Comparison of ENCODE assay signal across 20 cellular contexts in the genomic region with DNA sequence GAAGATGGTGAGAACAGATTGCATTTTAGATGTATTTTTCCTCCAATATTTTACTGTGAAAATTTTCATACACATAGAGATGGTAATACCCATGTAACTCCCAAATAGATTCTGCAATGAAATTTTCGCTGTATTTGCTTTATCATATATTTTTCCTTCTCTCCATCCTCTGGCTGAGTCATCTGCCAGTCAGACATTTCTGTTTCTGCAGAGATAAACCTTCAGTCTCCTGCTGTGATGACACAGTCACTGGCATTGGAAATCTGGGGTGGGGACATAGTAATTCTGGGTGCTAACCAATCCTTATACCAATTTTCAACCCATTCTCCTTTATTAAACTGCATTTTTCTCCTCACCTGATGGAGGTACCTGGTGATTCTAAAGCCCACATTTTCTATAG. TPM values are rescaled to one million over a fixed set of nuclear protein-coding genes. Genes with fewer than 3 reads are reported as not detected.
A peak's percentile ranks its signal among the peaks of the same experiment; 100 is the strongest.
DNase-seq lines count a peak whose midpoint lies in the region; ATAC-seq, FAIRE-seq and TF ChIP-seq lines count a peak whose summit lies in the region.
"Had no signal": no experiment of that assay in that cellular context is flagged by ENCODE, and none has a peak within 500 bp of the region (broad histone marks: within the 10 kb centered on the region; RNA-seq: fewer than 3 reads in every experiment).

No MANE protein-coding gene starts in this region.

- 0 out of 2 replicates have a peak, but pooled peaks cover 4% of the 10 kb centered on the region for H3K27me3 ChIP-seq in GM23248 (replicated peaks; ENCODE audit: insufficient read depth)
- no peaks in the 10 kb centered on the region for H3K27me3 ChIP-seq in astrocyte (ENCODE audit: insufficient read depth, low read length)
- H3K27me3 ChIP-seq in neural cell (ENCODE audit: insufficient read depth, low read depth, low read length), result no peaks in the 10 kb centered on the region
- H3K27me3 ChIP-seq: SJSA1 had no signal

- H3K4me2 ChIP-seq in GM23248 (ENCODE audit: unreplicated experiment) (no peak overlapping the region), astrocyte (ENCODE audit: low read length) (peak overlapping the region; percentile 43), neural cell (ENCODE audit: low read length) (no peak overlapping the region)
- H3K4me2 ChIP-seq: GM23338 had no signal

- no peaks in the 10 kb centered on the region for H3K9me3 Mint-ChIP-seq in astrocyte (ENCODE audit: unreplicated experiment)
- H3K9me3 Mint-ChIP-seq in activated naive CD8-positive, alpha-beta T cell treated with anti-CD3 and anti-CD28 coated beads, Interleukin-2, amount 50 U/mL, for 24 hours, result no peaks in the 10 kb centered on the region
- H3K9me3 Mint-ChIP-seq: CD8-positive, alpha-beta T cell; GM23338 had no signal

- H3K27ac Mint-ChIP-seq in astrocyte (ENCODE audit: unreplicated experiment), result no peak overlapping the region
- H3K27ac Mint-ChIP-seq in activated naive CD8-positive, alpha-beta T cell treated with anti-CD3 and anti-CD28 coated beads, Interleukin-2, amount 50 U/mL, for 24 hours, result no peak overlapping the region
- H3K27ac Mint-ChIP-seq: CD8-positive, alpha-beta T cell; GM23338 had no signal

- H4K20me1 ChIP-seq in GM23248 (ENCODE audit: insufficient read depth) (no peaks in the 10 kb centered on the region), astrocyte (ENCODE audit: insufficient read depth, low read length) (no peaks in the 10 kb centered on the region), neural cell (ENCODE audit: insufficient read depth) (no peaks in the 10 kb centered on the region)

- FAIRE-seq in astrocyte (lab: Jason Lieb, UNC), result no peak
- FAIRE-seq: D721Med, GM12891 had no signal

- ATAC-seq in HG02678 (IDR thresholded peaks at IDR 0.05; ENCODE audit: unreplicated experiment), result no peak
- ATAC-seq in activated naive CD8-positive, alpha-beta T cell treated with anti-CD3 and anti-CD28 coated beads, Interleukin-2, amount 50 U/mL, for 24 hours, result no peak
- ATAC-seq: CD8-positive, alpha-beta T cell; GM23338 had no signal

- in situ Hi-C loops in GM23248 (cut with MboI), result no loop called here

- TF ChIP-seq RAD21 in neural cell (conservative IDR thresholded peaks at IDR 0.05), result no peak

- DNase-seq in GM23248 (peak; percentile 15), NCI-H69 (lab: John Stamatoyannopoulos, UW) (peak; percentile 7), astrocyte (ENCODE audit: low read depth) (no peak), NCI-H526 treated with DMSO at 0.1 percent for 48 hours (lab: John Stamatoyannopoulos, UW) (no peak)
- no peak for DNase-seq in activated naive CD8-positive, alpha-beta T cell treated with anti-CD3 and anti-CD28 coated beads, Interleukin-2, amount 50 U/mL, for 24 hours
- DNase-seq: CD8-positive, alpha-beta T cell; DMS79; GDM1; Karpas-422; NCI-H1105 treated with DMSO at 0.1 percent for 48 hours; NCI-H1694 treated with DMSO at 0.1 percent for 48 hours; NCI-H2107; NCI-H2227 treated with DMSO at 0.1 percent for 48 hours; NCI-H524 treated with DMSO at 0.1 percent for 48 hours had no signal

- H3K4me1 Mint-ChIP-seq in astrocyte (ENCODE audit: low read depth, unreplicated experiment), result peaks cover 9% of the 10 kb centered on the region
- H3K4me1 Mint-ChIP-seq in activated naive CD8-positive, alpha-beta T cell treated with anti-CD3 and anti-CD28 coated beads, Interleukin-2, amount 50 U/mL, for 24 hours, result no peaks in the 10 kb centered on the region

- H3K36me3 ChIP-seq in GM23248 (ENCODE audit: low read depth), result no peaks in the 10 kb centered on the region
- H3K36me3 ChIP-seq in astrocyte (ENCODE audit: insufficient read depth, low read length), result no peaks in the 10 kb centered on the region
- H3K36me3 ChIP-seq in neural cell (ENCODE audit: insufficient read depth, low read length), result no peaks in the 10 kb centered on the region
- H3K36me3 ChIP-seq: SJSA1 had no signal

- no peak overlapping the region for H3K9ac ChIP-seq in GM23248
- no peak overlapping the region for H3K9ac ChIP-seq in astrocyte (ENCODE audit: low read length)
- H3K9ac ChIP-seq in neural cell (ENCODE audit: low read length), result no peak overlapping the region

- WGBS in GM23248 (ENCODE audit: low coverage in 1 of 2, low lambda C conversion rate in 2 of 2, missing lambda C conversion rate in 2 of 2), 2 experiments, result 11 to 27% methylated on average over 1 of the region's 1 CpG

- H3K27ac ChIP-seq in GM23248 (no peak overlapping the region), astrocyte (ENCODE audit: low read depth, low read length) (no peak overlapping the region), neural cell (ENCODE audit: low read length) (peak overlapping the region; percentile 18)
- H3K27ac ChIP-seq: SJSA1 had no signal

- H3K9me2 ChIP-seq in GM23248 (ENCODE audit: insufficient read depth), result no peaks in the 10 kb centered on the region
- no peaks in the 10 kb centered on the region for H3K9me2 ChIP-seq in neural cell (ENCODE audit: insufficient read depth, low read length)

- H3K4me1 ChIP-seq in GM23248 (ENCODE audit: insufficient read depth) (peaks cover 10% of the 10 kb centered on the region; the same call in 1 of the 2 replicates), astrocyte (ENCODE audit: insufficient read depth, low read length) (peaks cover 11% of the 10 kb centered on the region)

- TF ChIP-seq CTCF in astrocyte (IDR thresholded peaks at IDR 0.05; ENCODE audit: insufficient read depth, low read depth, low read length) (no peak), neural cell (IDR thresholded peaks at IDR 0.05; ENCODE audit: poor library complexity, severe bottlenecking) (no peak)

- no peaks in the 10 kb centered on the region for H3K36me3 Mint-ChIP-seq in astrocyte (ENCODE audit: low read depth, unreplicated experiment)
- H3K36me3 Mint-ChIP-seq in activated naive CD8-positive, alpha-beta T cell treated with anti-CD3 and anti-CD28 coated beads, Interleukin-2, amount 50 U/mL, for 24 hours (ENCODE audit: low read depth), result no peaks in the 10 kb centered on the region
- H3K36me3 Mint-ChIP-seq: CD8-positive, alpha-beta T cell had no signal

- no peaks in the 10 kb centered on the region for H3K27me3 Mint-ChIP-seq in astrocyte (ENCODE audit: low read depth, unreplicated experiment)
- H3K27me3 Mint-ChIP-seq in activated naive CD8-positive, alpha-beta T cell treated with anti-CD3 and anti-CD28 coated beads, Interleukin-2, amount 50 U/mL, for 24 hours, result peaks cover 2% of the 10 kb centered on the region

- no peaks in the 10 kb centered on the region for H3F3A ChIP-seq in GM23248 (ENCODE audit: insufficient read depth)
- H3F3A ChIP-seq in neural cell (ENCODE audit: insufficient read depth, low read length, poor library complexity, severe bottlenecking), result no peaks in the 10 kb centered on the region

- TF ChIP-seq EP300 in neural cell (conservative IDR thresholded peaks at IDR 0.05; ENCODE audit: poor library complexity, severe bottlenecking), result no peak

- H3K9me3 ChIP-seq in GM23248 (ENCODE audit: low read depth) (no peaks in the 10 kb centered on the region), astrocyte (ENCODE audit: insufficient read depth, low read depth, low read length) (no peaks in the 10 kb centered on the region), neural cell (ENCODE audit: low read length) (no peaks in the 10 kb centered on the region)
- H3K9me3 ChIP-seq: SJSA1 had no signal

- no peak overlapping the region for H3K4me3 Mint-ChIP-seq in astrocyte (ENCODE audit: unreplicated experiment)
- no peak overlapping the region for H3K4me3 Mint-ChIP-seq in activated naive CD8-positive, alpha-beta T cell treated with anti-CD3 and anti-CD28 coated beads, Interleukin-2, amount 50 U/mL, for 24 hours
- H3K4me3 Mint-ChIP-seq: CD8-positive, alpha-beta T cell; GM23338 had no signal

- H3K4me3 ChIP-seq in GM23248, result no peak overlapping the region
- no peak overlapping the region for H3K4me3 ChIP-seq in astrocyte (ENCODE audit: insufficient read depth, low read depth, low read length)
- H3K4me3 ChIP-seq in neural cell (ENCODE audit: low read length), result no peak overlapping the region
- H3K4me3 ChIP-seq: GM23338, SJSA1 had no signal

- H2AFZ ChIP-seq in GM23248 (no peak overlapping the region), astrocyte (ENCODE audit: low read depth, low read length) (no peak overlapping the region), neural cell (ENCODE audit: low read depth, low read length) (no peak overlapping the region)
- H2AFZ ChIP-seq: GM23338 had no signal

- H3K79me2 ChIP-seq in GM23248 (ENCODE audit: insufficient read depth) (no peaks in the 10 kb centered on the region), astrocyte (ENCODE audit: insufficient read depth, low read length) (no peaks in the 10 kb centered on the region), neural cell (replicated peaks; ENCODE audit: insufficient read depth, low read length) (no peaks in the 10 kb centered on the region)

TF ChIP-seq in neural cell, 6 proteins besides CTCF, POLR2A, EP300 and RAD21:
- TF ChIP-seq MXI1 (conservative IDR thresholded peaks at IDR 0.05; ENCODE audit: poor library complexity, severe bottlenecking) (no peak), TAF1 (IDR thresholded peaks at IDR 0.05; ENCODE audit: low read depth) (no peak)

RNA-seq across cellular contexts. Expression of a gene that starts 33.7 kb away (rescaled TPM):
- total RNA-seq in GM23248 (2014; rRNA removed; shearing (Covaris generic)), result 0.51 and 0.54 TPM in 2 replicates
- polyA plus RNA-seq in GM23248 (2016; fragmentation: Nextera tagmentation; extraction: Ambion mirVana), result 2.4 and 4.2 TPM in 2 replicates
- total RNA-seq in astrocyte, result 7.0 and 15.9 TPM in 2 replicates
- 22.0 and 24.8 TPM in 2 replicates for polyA plus RNA-seq in neural cell
- 18.0 and 22.9 TPM in 2 replicates for polyA minus RNA-seq in neural cell

Comparison
In these comparisons a context has a peak if more than half of its experiments do, and no peak if none do; other contexts are left out.
1. DNase-seq: peak in GM23248 (single experiment) and NCI-H69 (single experiment); none in astrocyte (single experiment), NCI-H526 treated with DMSO at 0.1 percent for 48 hours (single experiment) and activated naive CD8-positive, alpha-beta T cell treated with anti-CD3 and anti-CD28 coated beads, Interleukin-2, amount 50 U/mL, for 24 hours (single experiment).